In genomic region chr22:49051491-49052022, GRCh38 we compare ENCODE assay signal across 11 cellular contexts.
DNase-seq lines count a peak whose midpoint lies in the region; ATAC-seq and TF ChIP-seq lines count a peak whose summit lies in the region.
"Had no signal": no experiment of that assay in that cellular context is flagged by ENCODE, and none has a peak within 500 bp of the region (broad histone marks: within the 10 kb centered on the region; RNA-seq: fewer than 3 reads in every experiment).

No MANE protein-coding gene starts in this region.

- no peak overlapping the region for H3K9ac ChIP-seq in IMR-90 (ENCODE audit: low read depth, low read length)
- H3K9ac ChIP-seq: BLaER1 treated with 17β-estradiol and CSF1 and Interleukin-3, amounts not matched to agents 10 nM and 100 nM had no signal

- no peak overlapping the region for H2AFZ ChIP-seq in IMR-90 (replicated peaks; ENCODE audit: low read length, poor library complexity)

- no peak for TF ChIP-seq RAD21 in IMR-90 (IDR thresholded peaks at IDR 0.05; ENCODE audit: low read length)

- DNase-seq in AG10803 (ENCODE audit: low read depth): no peak
- DNase-seq in IMR-90: no peak
- no peak for DNase-seq in esophagus muscularis mucosa (ENCODE audit: extremely low spot score)
- no peak for DNase-seq in psoas muscle
- no peak for DNase-seq in NOMO-1 treated with dmso at 0.1 percent for 144 hours (lab: John Stamatoyannopoulos, UW; ENCODE audit: unreplicated experiment)
- DNase-seq in NCI-H2029 (lab: John Stamatoyannopoulos, UW): no peak
- DNase-seq in NCI-H1417 treated with DMSO at 0.1 percent for 48 hours (lab: John Stamatoyannopoulos, UW): no peak
- DNase-seq: activated naive CD4-positive, alpha-beta T cell treated with anti-CD3 and anti-CD28 coated beads for 36 hours; NCI-H2171 had no signal

- H3K36me3 ChIP-seq in IMR-90 (ENCODE audit: control insufficient read depth, insufficient read depth, low read length) (no peaks in the 10 kb centered on the region), esophagus muscularis mucosa (no peaks in the 10 kb centered on the region), psoas muscle (ENCODE audit: insufficient read depth in 1 of 2, low read depth in 1 of 2) (no peaks in the 10 kb centered on the region)
- H3K36me3 ChIP-seq: BLaER1 treated with 17β-estradiol and CSF1 and Interleukin-3, amounts not matched to agents 10 nM and 100 nM had no signal

- WGBS in IMR-90 (ENCODE audit: extremely low coverage in 2 of 2, insufficient read length in 1 of 2), 2 experiments: 71% methylated on average over 16 of the region's 31 CpGs; no CpG with 5 or more reads in 1 of the 2 experiments
- 86% methylated on average over 31 of the region's 31 CpGs for WGBS in esophagus muscularis mucosa
- 80 to 83% (median 82%) methylated on average over 31 of the region's 31 CpGs for WGBS in psoas muscle, 3 donors

- intact Hi-C loops in IMR-90 (cut with micrococcal nuclease): no loop called here
- intact Hi-C loops in esophagus muscularis mucosa (cut with DNase I): no loop called here
- intact Hi-C loops in psoas muscle (cut with DNase I): no loop called here

- H3K14ac ChIP-seq in IMR-90 (replicated peaks; ENCODE audit: low read depth, low read length): no peak overlapping the region

- no peak overlapping the region for H2BK20ac ChIP-seq in IMR-90 (ENCODE audit: low read depth, low read length)

- no peaks in the 10 kb centered on the region for H3K9me1 ChIP-seq in IMR-90 (ENCODE audit: insufficient read depth, low read length)

- no peak overlapping the region for H3K23ac ChIP-seq in IMR-90 (ENCODE audit: low read depth, low read length)

- H3K27me3 ChIP-seq in IMR-90 (ENCODE audit: control insufficient read depth, insufficient read depth, low read length) (no peaks in the 10 kb centered on the region), esophagus muscularis mucosa (peaks cover 0 to 36% (median 0%) of the 10 kb centered on the region in 4 donors), psoas muscle (ENCODE audit: insufficient read depth in 3 of 3, low read length in 2 of 3) (peaks cover 0 to 3% (median under 1%) of the 10 kb centered on the region in 3 donors)
- H3K27me3 ChIP-seq: BLaER1 treated with 17β-estradiol and CSF1 and Interleukin-3, amounts not matched to agents 10 nM and 100 nM had no signal

- no peak overlapping the region for H2BK120ac ChIP-seq in IMR-90 (ENCODE audit: low read depth, low read length)

- no TSS peak for BruUV-seq in IMR-90 (replicated peaks; lab: Mats Ljungman, UMichigan)

- TF ChIP-seq POLR2A in IMR-90 (IDR thresholded peaks at IDR 0.05; ENCODE audit: low read depth, low read length) (no peak), esophagus muscularis mucosa (IDR thresholded peaks at IDR 0.05; ENCODE audit: low read depth) (no peak)

- no peak overlapping the region for H3K18ac ChIP-seq in IMR-90 (ENCODE audit: low read depth, low read length)

- in situ Hi-C loops in IMR-90 (cut with MboI; ENCODE audit: low sequenced_read_pairs): no loop called here

- no peak overlapping the region for H2AK5ac ChIP-seq in IMR-90 (ENCODE audit: low read depth, low read length)

- no peak overlapping the region for H2AK9ac ChIP-seq in IMR-90 (replicated peaks; ENCODE audit: low read depth, low read length, poor library complexity)

- no peak overlapping the region for H4K5ac ChIP-seq in IMR-90 (ENCODE audit: low read depth, low read length)

- no peak overlapping the region for H3K56ac ChIP-seq in IMR-90 (ENCODE audit: extremely low read depth, insufficient read depth, low read length)

- peak overlapping the region; percentile 41; the same call in 1 of the 2 replicates for H3K4me3 ChIP-seq in AG10803 (ENCODE audit: low read length)
- H3K4me3 ChIP-seq in IMR-90 (ENCODE audit: insufficient read depth, low read depth, low read length): peak overlapping the region; percentile 41
- H3K4me3 ChIP-seq in esophagus muscularis mucosa: peak overlapping the region; percentile 34 to 56 (median 40)
- peak overlapping the region; percentile 54 for H3K4me3 ChIP-seq in psoas muscle
- H3K4me3 ChIP-seq: BLaER1 treated with 17β-estradiol and CSF1 and Interleukin-3, amounts not matched to agents 10 nM and 100 nM had no signal

- H4K20me1 ChIP-seq in IMR-90 (ENCODE audit: insufficient read depth, low read length): no peaks in the 10 kb centered on the region

- ATAC-seq in IMR-90 (ENCODE audit: low read depth) (no peak), psoas muscle (no peak), HG03439 (IDR thresholded peaks at IDR 0.05; ENCODE audit: unreplicated experiment) (no peak)

- H3K4me1 ChIP-seq in IMR-90 (ENCODE audit: control insufficient read depth, insufficient read depth, low read length): no peaks in the 10 kb centered on the region
- H3K4me1 ChIP-seq in esophagus muscularis mucosa: no peaks in the 10 kb centered on the region
- no peaks in the 10 kb centered on the region for H3K4me1 ChIP-seq in psoas muscle

- no peak overlapping the region for H3K4ac ChIP-seq in IMR-90 (ENCODE audit: low read depth, low read length)

- no peak overlapping the region for H2BK5ac ChIP-seq in IMR-90 (ENCODE audit: low read depth, low read length, poor library complexity, severe bottlenecking)

- no peaks in the 10 kb centered on the region for H3K79me1 ChIP-seq in IMR-90 (ENCODE audit: low read depth in 1 of 2, low read length in 2 of 2)

- H4K8ac ChIP-seq in IMR-90 (ENCODE audit: low read depth in 2 of 2, low read length in 2 of 2): no peak overlapping the region

- H4K91ac ChIP-seq in IMR-90 (ENCODE audit: insufficient read depth, low read depth, low read length): no peak overlapping the region

- dilution Hi-C loops in IMR-90 (cut with HindIII; ENCODE audit: low sequenced_read_pairs, unreplicated experiment): no loop called here

- no peak for TF ChIP-seq CTCF in AG10803 (conservative IDR thresholded peaks at IDR 0.05; ENCODE audit: low read length)
- no peak for TF ChIP-seq CTCF in IMR-90 (conservative IDR thresholded peaks at IDR 0.05; ENCODE audit: low read depth, low read length)
- TF ChIP-seq CTCF in esophagus muscularis mucosa (IDR thresholded peaks at IDR 0.05): no peak
- no peak for TF ChIP-seq CTCF in psoas muscle (IDR thresholded peaks at IDR 0.05)

- CTCF ChIA-PET in IMR-90 (lab: Yijun Ruan, JAX): no interaction called here

- POLR2A ChIA-PET in IMR-90 (lab: Charles Lee; ENCODE audit: unreplicated experiment): no interaction called here

- no peak overlapping the region for H3K4me2 ChIP-seq in IMR-90 (ENCODE audit: low read depth, low read length)
- H3K4me2 ChIP-seq: BLaER1 treated with 17β-estradiol and CSF1 and Interleukin-3, amounts not matched to agents 10 nM and 100 nM had no signal

- H3K9me3 ChIP-seq in IMR-90 (ENCODE audit: control insufficient read depth, insufficient read depth, low read length): peaks cover 44% of the 10 kb centered on the region
- no peaks in the 10 kb centered on the region for H3K9me3 ChIP-seq in esophagus muscularis mucosa
- no peaks in the 10 kb centered on the region for H3K9me3 ChIP-seq in psoas muscle
- H3K9me3 ChIP-seq: BLaER1 treated with 17β-estradiol and CSF1 and Interleukin-3, amounts not matched to agents 10 nM and 100 nM had no signal

- TF ChIP-seq EP300 in esophagus muscularis mucosa (IDR thresholded peaks at IDR 0.05): no peak

- no peak overlapping the region for H2BK15ac ChIP-seq in IMR-90 (ENCODE audit: low read depth, low read length)

- H3K27ac ChIP-seq in IMR-90 (ENCODE audit: insufficient read depth, low read length) (no peak overlapping the region), esophagus muscularis mucosa (replicated peaks in 1 of 4) (no peak overlapping the region), psoas muscle (no peak overlapping the region)
- H3K27ac ChIP-seq: BLaER1 treated with 17β-estradiol and CSF1 and Interleukin-3, amounts not matched to agents 10 nM and 100 nM had no signal

TF ChIP-seq in IMR-90, 13 proteins besides CTCF, POLR2A, EP300 and RAD21:
- TF ChIP-seq NFE2L2 (IDR thresholded peaks at IDR 0.05; ENCODE audit: low read depth, low read length) (no peak), MAZ (IDR thresholded peaks at IDR 0.05; ENCODE audit: borderline replicate concordance, low read depth, low read length) (no peak), BHLHE40 (IDR thresholded peaks at IDR 0.05; ENCODE audit: low read depth, low read length) (no peak), MXI1 (IDR thresholded peaks at IDR 0.05; ENCODE audit: borderline replicate concordance, low read depth, low read length) (no peak), RFX5 (IDR thresholded peaks at IDR 0.05; ENCODE audit: low read depth, low read length) (no peak), CHD1 (IDR thresholded peaks at IDR 0.05; ENCODE audit: low read depth, low read length) (no peak)
